ENCODE assay signal across 8 cellular contexts in genomic region chr2:9738718-9739496, GRCh38.
DNase-seq lines count a peak whose midpoint lies in the region; ATAC-seq, FAIRE-seq and TF ChIP-seq lines count a peak whose summit lies in the region.

No MANE protein-coding gene starts in this region.

- TF ChIP-seq POLR2A in H54 (IDR thresholded peaks at IDR 0.05; ENCODE audit: low read depth, low read length) = no peak

- H3K27ac Mint-ChIP-seq in activated naive CD8-positive, alpha-beta T cell treated with anti-CD3 and anti-CD28 coated beads, Interleukin-2, amount 50 U/mL, for 24 hours = peak overlapping the region; percentile 75

- H3K9ac ChIP-seq in mucosa of rectum (ENCODE audit: low read depth in 1 of 2, low read length in 2 of 2) = peak overlapping the region; percentile 70

- no peaks in the 10 kb centered on the region for H3K27me3 Mint-ChIP-seq in activated naive CD8-positive, alpha-beta T cell treated with anti-CD3 and anti-CD28 coated beads, Interleukin-2, amount 50 U/mL, for 24 hours

- peak overlapping the region; percentile 38 for H3K4me3 ChIP-seq in AG10803 (ENCODE audit: low read length)
- H3K4me3 ChIP-seq in mucosa of rectum (ENCODE audit: low read length in 2 of 2) = peak overlapping the region; percentile 57 to 61

- no peak for FAIRE-seq in H54 (lab: Jason Lieb, UNC)

- ATAC-seq in GM21529 (IDR thresholded peaks at IDR 0.05; ENCODE audit: unreplicated experiment) = peak; percentile 44
- ATAC-seq in activated naive CD8-positive, alpha-beta T cell treated with anti-CD3 and anti-CD28 coated beads, Interleukin-2, amount 50 U/mL, for 24 hours = peak; percentile 69
- no peak for ATAC-seq in GM21367 (IDR thresholded peaks at IDR 0.05; ENCODE audit: unreplicated experiment)
- no peak for ATAC-seq in HG03196 (IDR thresholded peaks at IDR 0.05; ENCODE audit: unreplicated experiment)

- TF ChIP-seq CTCF in AG10803 (conservative IDR thresholded peaks at IDR 0.05; ENCODE audit: low read length) = no peak

- peaks cover 12% of the 10 kb centered on the region for H3K9me3 Mint-ChIP-seq in activated naive CD8-positive, alpha-beta T cell treated with anti-CD3 and anti-CD28 coated beads, Interleukin-2, amount 50 U/mL, for 24 hours

- peaks cover 43% of the 10 kb centered on the region for H3K4me1 Mint-ChIP-seq in activated naive CD8-positive, alpha-beta T cell treated with anti-CD3 and anti-CD28 coated beads, Interleukin-2, amount 50 U/mL, for 24 hours

- no peaks in the 10 kb centered on the region for H3K27me3 ChIP-seq in mucosa of rectum (ENCODE audit: control insufficient read depth in 2 of 2, insufficient read depth in 2 of 2, low read length in 2 of 2)

- peaks cover 2% of the 10 kb centered on the region for H3K36me3 Mint-ChIP-seq in activated naive CD8-positive, alpha-beta T cell treated with anti-CD3 and anti-CD28 coated beads, Interleukin-2, amount 50 U/mL, for 24 hours (ENCODE audit: low read depth)

- H3K9me3 ChIP-seq in mucosa of rectum (ENCODE audit: control insufficient read depth in 2 of 2, low read length in 2 of 2) = no peaks in the 10 kb centered on the region

- H3K4me1 ChIP-seq in mucosa of rectum (ENCODE audit: control insufficient read depth in 2 of 2, insufficient read depth in 2 of 2, low read length in 2 of 2) = peaks cover 13 to 20% of the 10 kb centered on the region in 2 donors

- peak overlapping the region; percentile 83 to 85 for H3K27ac ChIP-seq in mucosa of rectum (ENCODE audit: low read depth in 2 of 2, low read length in 2 of 2)

- no peaks in the 10 kb centered on the region for H3K36me3 ChIP-seq in mucosa of rectum (ENCODE audit: control insufficient read depth in 2 of 2, insufficient read depth in 2 of 2, low read length in 2 of 2)

- DNase-seq in AG10803 (ENCODE audit: low read depth) (peak; percentile 48), H54 (ENCODE audit: insufficient read length, low spot score) (no peak), hippocampal formation (lab: John Stamatoyannopoulos, UW) (no peak)
- DNase-seq in activated naive CD8-positive, alpha-beta T cell treated with anti-CD3 and anti-CD28 coated beads, Interleukin-2, amount 50 U/mL, for 24 hours = no peak

- peak overlapping the region; percentile 65 for H3K4me3 Mint-ChIP-seq in activated naive CD8-positive, alpha-beta T cell treated with anti-CD3 and anti-CD28 coated beads, Interleukin-2, amount 50 U/mL, for 24 hours

Comparison
In these comparisons a context has a peak if more than half of its experiments do, and no peak if none do; other contexts are left out.
1. ATAC-seq: peak in GM21529 (single experiment) and activated naive CD8-positive, alpha-beta T cell treated with anti-CD3 and anti-CD28 coated beads, Interleukin-2, amount 50 U/mL, for 24 hours (single experiment); none in GM21367 (single experiment) and HG03196 (single experiment).